In the genomic region with DNA sequence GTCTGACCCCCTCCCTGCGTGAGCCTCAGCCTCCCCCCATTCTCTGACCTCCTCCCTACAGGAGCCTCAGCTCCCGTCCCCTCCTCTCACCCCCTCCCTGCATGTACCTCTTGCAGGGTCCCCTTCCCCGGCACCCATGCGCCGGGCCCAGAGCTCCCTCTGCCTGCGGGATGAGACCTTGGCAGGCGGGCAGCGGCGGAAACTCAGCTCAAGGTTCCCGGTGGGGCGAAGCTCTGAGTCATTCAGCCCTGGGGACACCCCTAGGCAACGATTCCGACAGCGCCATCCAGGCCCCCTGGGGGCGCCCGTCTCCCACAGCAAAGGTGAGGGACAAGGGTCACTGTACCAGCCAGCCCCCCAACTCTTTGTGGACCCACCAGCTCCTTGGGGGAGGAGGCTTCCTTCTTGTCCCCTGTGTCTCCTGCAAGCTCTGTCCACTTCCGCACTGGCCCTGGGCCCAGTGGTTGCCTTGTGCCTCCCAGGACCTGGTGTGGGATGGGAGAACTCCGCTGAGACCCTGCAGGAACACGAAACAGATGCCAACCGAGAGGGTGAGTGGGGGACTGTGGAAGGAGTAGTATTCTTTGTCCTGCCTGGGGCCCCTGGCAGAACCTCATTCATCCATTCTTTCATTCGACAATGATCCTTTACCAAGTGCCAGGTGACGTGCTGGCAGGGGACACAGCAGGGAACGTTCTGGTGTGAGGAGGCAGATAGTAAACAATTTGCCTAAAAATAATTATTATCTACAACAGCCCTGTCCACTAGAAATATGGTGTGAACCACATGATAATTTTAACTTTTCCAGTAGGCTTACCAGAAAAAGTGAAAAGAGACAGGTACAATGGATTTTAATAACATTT, we compare ENCODE assay signal across 9 cellular contexts. TPM values are rescaled to one million over a fixed set of nuclear protein-coding genes. Genes with fewer than 3 reads are reported as not detected.
DNase-seq lines count a peak whose midpoint lies in the region; ATAC-seq, FAIRE-seq and TF ChIP-seq lines count a peak whose summit lies in the region.
"Had no signal": no experiment of that assay in that cellular context is flagged by ENCODE, and none has a peak within 500 bp of the region (broad histone marks: within the 10 kb centered on the region; RNA-seq: fewer than 3 reads in every experiment).

No MANE protein-coding gene starts in this region.

- TF ChIP-seq CTCF in DND-41 (IDR thresholded peaks at IDR 0.05; ENCODE audit: borderline replicate concordance, extremely low read depth, low read length, poor library complexity, severe bottlenecking) = peak; percentile 65
- TF ChIP-seq CTCF in kidney (IDR thresholded peaks at IDR 0.05; ENCODE audit: borderline replicate concordance, extremely low read depth, insufficient read depth) = peak; percentile 67

- peaks cover 2% of the 10 kb centered on the region; the same call in 1 of the 2 replicates for H4K20me1 ChIP-seq in DND-41 (ENCODE audit: insufficient read depth, low read length)

- peaks cover 21% of the 10 kb centered on the region for H3K79me2 ChIP-seq in DND-41 (ENCODE audit: insufficient read depth, low read length)

- H3K4me3 Mint-ChIP-seq in activated T-helper 17 cell treated with anti-CD3 and anti-CD28 coated beads, Interleukin-2, amount 50 U/mL, for 72 hours = no peak overlapping the region

- H3K36me3 ChIP-seq in DND-41 (ENCODE audit: insufficient read depth, low read length) (peaks cover 2% of the 10 kb centered on the region; the same call in 1 of the 2 replicates), HUES6 (ENCODE audit: control insufficient read depth, insufficient read depth, low read length) (peaks cover 3% of the 10 kb centered on the region; the same call in 1 of the 2 replicates), kidney (ENCODE audit: control insufficient read depth in 1 of 2, insufficient read depth in 2 of 2, low read length in 2 of 2) (no peaks in the 10 kb centered on the region)

- H3K4me3 ChIP-seq in DND-41 (ENCODE audit: low read depth in 1 of 2, low read length in 2 of 2) (no peak overlapping the region), HUES6 (ENCODE audit: low read depth, low read length) (peak overlapping the region; percentile 29), kidney (ENCODE audit: low read length in 2 of 2) (peak overlapping the region; percentile 18 to 37)

- H3K27me3 Mint-ChIP-seq in activated T-helper 17 cell treated with anti-CD3 and anti-CD28 coated beads, Interleukin-2, amount 50 U/mL, for 72 hours = no peaks in the 10 kb centered on the region
- H3K27me3 Mint-ChIP-seq: activated naive CD4-positive, alpha-beta T cell treated with anti-CD3 and anti-CD28 coated beads, Interleukin-2, amount 50 U/mL, for 24 hours had no signal

- no peak overlapping the region for H3K27ac ChIP-seq in DND-41 (ENCODE audit: low read length)
- peak overlapping the region; percentile 26; the same call in 1 of the 2 replicates for H3K27ac ChIP-seq in HUES6 (ENCODE audit: low read depth, low read length)
- peak overlapping the region; percentile 53 for H3K27ac ChIP-seq in caudate nucleus (ENCODE audit: low read depth, low read length)
- H3K27ac ChIP-seq in kidney (ENCODE audit: low read depth in 2 of 2, low read length in 2 of 2) = peak overlapping the region in 1 of 2 donors; percentile 11

- DNase-seq in DND-41 = peak; percentile 46
- DNase-seq in RPMI7951 (ENCODE audit: low read depth) = peak; percentile 79
- DNase-seq in caudate nucleus (lab: John Stamatoyannopoulos, UW) = peak in 53 of 61 donors; percentile 22 to 82 (median 45)
- DNase-seq in kidney = peak; percentile 92
- DNase-seq in stimulated activated CD4-positive, alpha-beta T cell treated with anti-CD3 and anti-CD28 coated beads, Interleukin-2, amount 100 ng/mL, for 24 hours = peak; percentile 31 to 54

- ATAC-seq in DND-41 (ENCODE audit: insufficient read depth, low read depth) (no peak), HG02884 (IDR thresholded peaks at IDR 0.05; ENCODE audit: unreplicated experiment) (no peak)
- no peak for ATAC-seq in activated T-helper 17 cell treated with anti-CD3 and anti-CD28 coated beads, Interleukin-2, amount 50 U/mL, for 72 hours (replicated peaks)

- H3K27me3 ChIP-seq in DND-41 (ENCODE audit: insufficient read depth, low read length, poor library complexity) (no peaks in the 10 kb centered on the region), HUES6 (ENCODE audit: control insufficient read depth, insufficient read depth, low read length) (no peaks in the 10 kb centered on the region)

- peaks cover 31% of the 10 kb centered on the region for H3K36me3 Mint-ChIP-seq in activated T-helper 17 cell treated with anti-CD3 and anti-CD28 coated beads, Interleukin-2, amount 50 U/mL, for 72 hours (ENCODE audit: low read depth)
- H3K36me3 Mint-ChIP-seq: activated naive CD4-positive, alpha-beta T cell treated with anti-CD3 and anti-CD28 coated beads, Interleukin-2, amount 50 U/mL, for 24 hours had no signal

- no peak for FAIRE-seq in kidney (lab: Jason Lieb, UNC)

- H3K9ac ChIP-seq in DND-41 (ENCODE audit: low read depth, low read length) = no peak overlapping the region
- H3K9ac ChIP-seq in HUES6 (ENCODE audit: low read length) = peak overlapping the region; percentile 54
- peak overlapping the region in 1 of 2 donors; percentile 71 for H3K9ac ChIP-seq in kidney (ENCODE audit: low read length in 2 of 2)

- no peak overlapping the region for H2AFZ ChIP-seq in DND-41 (ENCODE audit: low read depth, low read length)

- H3K4me1 ChIP-seq in DND-41 (ENCODE audit: insufficient read depth, low read length) = peaks cover 24% of the 10 kb centered on the region
- peaks cover 35% of the 10 kb centered on the region for H3K4me1 ChIP-seq in HUES6 (ENCODE audit: control insufficient read depth, insufficient read depth, low read length)
- peaks cover 5 to 20% of the 10 kb centered on the region in 2 donors for H3K4me1 ChIP-seq in kidney (ENCODE audit: control insufficient read depth in 1 of 2, insufficient read depth in 1 of 2, low read depth in 1 of 2, low read length in 2 of 2)

- H3K27ac Mint-ChIP-seq in activated T-helper 17 cell treated with anti-CD3 and anti-CD28 coated beads, Interleukin-2, amount 50 U/mL, for 72 hours = no peak overlapping the region
- H3K27ac Mint-ChIP-seq: activated naive CD4-positive, alpha-beta T cell treated with anti-CD3 and anti-CD28 coated beads, Interleukin-2, amount 50 U/mL, for 24 hours had no signal

- intact Hi-C loops in kidney (cut with DNase I) = no loop called here

- no peak overlapping the region for H3K4me2 ChIP-seq in DND-41 (ENCODE audit: insufficient read depth, low read length)

- H3K9me3 ChIP-seq in DND-41 (ENCODE audit: insufficient read depth, low read length, severe bottlenecking) (no peaks in the 10 kb centered on the region), HUES6 (ENCODE audit: control insufficient read depth, insufficient read depth, low read depth, low read length) (no peaks in the 10 kb centered on the region), kidney (ENCODE audit: control insufficient read depth in 1 of 2, low read length in 2 of 2) (no peaks in the 10 kb centered on the region)

- no peaks in the 10 kb centered on the region for H3K9me3 Mint-ChIP-seq in activated T-helper 17 cell treated with anti-CD3 and anti-CD28 coated beads, Interleukin-2, amount 50 U/mL, for 72 hours
- H3K9me3 Mint-ChIP-seq: activated naive CD4-positive, alpha-beta T cell treated with anti-CD3 and anti-CD28 coated beads, Interleukin-2, amount 50 U/mL, for 24 hours had no signal

- peaks cover 22% of the 10 kb centered on the region for H3K4me1 Mint-ChIP-seq in activated T-helper 17 cell treated with anti-CD3 and anti-CD28 coated beads, Interleukin-2, amount 50 U/mL, for 72 hours

RNA-seq across cellular contexts. Expression of a gene that starts 3.7 kb away (rescaled TPM):
- total RNA-seq in RPMI7951 (2014; rRNA removed; shearing (Covaris generic)) = 20.8 and 35.0 TPM in 2 replicates
- total RNA-seq in kidney = 40.2 TPM
- polyA plus RNA-seq in kidney (ENCODE audit: insufficient read depth, low read depth, low replicate concordance) = 13.6 TPM
- total RNA-seq in activated T-helper 17 cell treated with anti-CD3 and anti-CD28 coated beads, Interleukin-2, amount 50 U/mL, for 72 hours = 10 to 100 TPM; 14.8 to 33.3 TPM

RNA-seq across cellular contexts. Expression of a gene that starts 15.3 kb away (rescaled TPM):
- 1.2 and 2.8 TPM in 2 replicates for total RNA-seq in RPMI7951 (2014; rRNA removed; shearing (Covaris generic))
- 13.3 TPM for total RNA-seq in kidney
- 10.0 TPM for polyA plus RNA-seq in kidney (ENCODE audit: insufficient read depth, low read depth, low replicate concordance)
- total RNA-seq in activated T-helper 17 cell treated with anti-CD3 and anti-CD28 coated beads, Interleukin-2, amount 50 U/mL, for 72 hours = 100 to 1,000 TPM; 120 to 125 TPM

RNA-seq across cellular contexts. Expression of a gene that starts 37.4 kb away (rescaled TPM):
- total RNA-seq in RPMI7951 (2014; rRNA removed; shearing (Covaris generic)) = 245 and 355 TPM in 2 replicates
- 192 TPM for total RNA-seq in kidney
- 1,026 TPM for polyA plus RNA-seq in kidney (ENCODE audit: insufficient read depth, low read depth, low replicate concordance)
- total RNA-seq in activated T-helper 17 cell treated with anti-CD3 and anti-CD28 coated beads, Interleukin-2, amount 50 U/mL, for 72 hours = 100 to 1,000 TPM; 124 to 164 TPM

RNA-seq across cellular contexts. Expression of a gene that starts 38.0 kb away (rescaled TPM):
- total RNA-seq in RPMI7951 (2014; rRNA removed; shearing (Covaris generic)) = 434 and 545 TPM in 2 replicates
- total RNA-seq in kidney = 172 TPM
- 291 TPM for polyA plus RNA-seq in kidney (ENCODE audit: insufficient read depth, low read depth, low replicate concordance)
- 100 to 1,000 TPM; 157 to 218 TPM for total RNA-seq in activated T-helper 17 cell treated with anti-CD3 and anti-CD28 coated beads, Interleukin-2, amount 50 U/mL, for 72 hours

RNA-seq across cellular contexts. Expression of a gene that starts 50.0 kb away (rescaled TPM):
- 7.4 and 10.8 TPM in 2 replicates for total RNA-seq in RPMI7951 (2014; rRNA removed; shearing (Covaris generic))
- total RNA-seq in kidney = 59.7 TPM
- polyA plus RNA-seq in kidney (ENCODE audit: insufficient read depth, low read depth, low replicate concordance) = 117 TPM
- total RNA-seq in activated T-helper 17 cell treated with anti-CD3 and anti-CD28 coated beads, Interleukin-2, amount 50 U/mL, for 72 hours = 10 to 100 TPM; 31.2 to 55.7 TPM

Comparison
In these comparisons a context has a peak if more than half of its experiments do, and no peak if none do; other contexts are left out.
1. H3K4me3 ChIP-seq: peak in HUES6 (single experiment) and kidney (2 of 2); none in DND-41 (0 of 2).
2. Peak in every context shown above with its lines, with median percentiles within 50 percentile points of each other: DNase-seq.